Comparison of ENCODE assay signal across 1 cellular context in the genomic region with DNA sequence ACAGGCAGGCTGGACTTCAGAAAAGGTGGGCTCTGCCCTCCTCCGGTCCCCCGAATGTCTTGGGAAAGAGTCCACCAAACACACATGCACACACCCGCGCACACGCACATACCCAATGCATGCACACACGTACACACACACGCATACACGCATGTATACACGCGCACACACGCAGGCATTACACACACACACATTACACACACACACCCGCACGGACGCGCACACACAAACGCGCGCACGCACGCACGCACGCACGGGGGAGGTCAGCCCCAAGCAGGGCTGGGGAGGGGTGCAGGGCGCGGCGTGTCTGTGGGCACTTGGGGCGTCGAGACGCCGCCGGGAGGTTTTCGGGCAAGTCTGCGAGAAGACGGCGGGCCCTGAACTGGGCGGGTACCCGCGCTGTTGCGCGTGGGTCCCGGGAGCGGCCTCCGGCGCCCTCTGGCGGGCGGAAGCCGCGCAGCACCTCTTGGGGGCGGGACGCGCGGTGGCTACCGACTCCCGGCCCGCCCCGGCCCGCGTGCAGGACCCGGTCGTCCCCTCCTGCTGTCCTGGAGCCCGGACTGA.
TF ChIP-seq lines count a peak whose summit lies in the region.

No MANE protein-coding gene starts in this region.

TF ChIP-seq in endothelial cell of umbilical vein, 7 proteins besides CTCF, POLR2A, EP300 and RAD21 (continued from another document):
- no peak for TF ChIP-seq EZH2 (IDR thresholded peaks at IDR 0.05; ENCODE audit: borderline replicate concordance, low read depth, low read length, severe bottlenecking)
